2 cellular contexts compared by ENCODE assay signal in the genomic region with DNA sequence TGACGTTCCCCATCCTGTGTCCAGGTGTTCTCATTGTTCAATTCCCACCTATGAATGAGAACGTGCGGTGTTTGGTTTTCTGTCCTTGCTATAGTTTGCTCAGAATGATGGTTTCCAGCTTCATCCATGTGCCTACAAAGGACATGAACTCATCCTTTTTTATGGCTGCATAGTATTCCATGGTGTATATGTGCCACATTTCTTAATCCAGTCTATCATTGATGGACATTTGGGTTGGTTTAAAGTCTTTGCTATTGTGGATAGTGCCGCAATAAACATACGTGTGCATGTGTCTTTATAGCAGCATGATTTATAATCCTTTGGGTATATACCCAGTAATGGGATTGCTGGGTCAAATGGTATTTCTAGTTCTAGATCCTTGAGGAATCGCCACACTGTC.
TF ChIP-seq lines count a peak whose summit lies in the region.

No MANE protein-coding gene starts in this region.

TF ChIP-seq in HEK293, 187 proteins besides CTCF, POLR2A, EP300 and RAD21:
- TF ChIP-seq ZNF202 (tag by site-specific recombination; IDR thresholded peaks at IDR 0.05; ENCODE audit: borderline replicate concordance), result 0 out of 2 replicates have a peak, but pooled peaks have one; percentile 22
- peak; percentile 99 for TF ChIP-seq ZNF146 (tag by site-specific recombination; IDR thresholded peaks at IDR 0.05)
- TF ChIP-seq, protein P1, sequence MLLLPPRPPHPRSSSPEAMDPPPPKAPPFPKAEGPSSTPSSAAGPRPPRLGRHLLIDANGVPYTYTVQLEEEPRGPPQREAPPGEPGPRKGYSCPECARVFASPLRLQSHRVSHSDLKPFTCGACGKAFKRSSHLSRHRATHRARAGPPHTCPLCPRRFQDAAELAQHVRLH (tag by site-specific recombination; IDR thresholded peaks at IDR 0.05), result peak; percentile 67; the same call in 1 of the 2 replicates

TF ChIP-seq in K562, 482 proteins besides CTCF, POLR2A, EP300 and RAD21:
- TF ChIP-seq BCOR (IDR thresholded peaks at IDR 0.05) (peak; percentile 81), ZNF146 (CRISPR knock-in tag; IDR thresholded peaks at IDR 0.05; ENCODE audit: unreplicated experiment) (peak; percentile 70)
